10 cellular contexts compared by ENCODE assay signal in genomic region chr17:42846594-42847280, GRCh38. TPM values are rescaled to one million over a fixed set of nuclear protein-coding genes. Genes with fewer than 3 reads are reported as not detected.
A peak's percentile ranks its signal among the peaks of the same experiment; 100 is the strongest.
DNase-seq lines count a peak whose midpoint lies in the region; ATAC-seq and TF ChIP-seq lines count a peak whose summit lies in the region.
"Had no signal": no experiment of that assay in that cellular context is flagged by ENCODE, and none has a peak within 500 bp of the region (broad histone marks: within the 10 kb centered on the region; RNA-seq: fewer than 3 reads in every experiment).

No MANE protein-coding gene starts in this region.

- peaks cover 11% of the 10 kb centered on the region for H3K4me1 Mint-ChIP-seq in activated CD8-positive, alpha-beta T cell treated with anti-CD3 and anti-CD28 coated beads, Interleukin-2, amount 10 ng/mL, durations not matched to agents 7 days and 5 days (ENCODE audit: low read depth)

- no peak for TF ChIP-seq POLR2A in gastroesophageal sphincter (IDR thresholded peaks at IDR 0.05)

- H3K27me3 ChIP-seq in GM23248 (replicated peaks; ENCODE audit: insufficient read depth): 0 out of 2 replicates have a peak, but pooled peaks cover 3% of the 10 kb centered on the region
- H3K27me3 ChIP-seq in gastroesophageal sphincter: no peaks in the 10 kb centered on the region
- H3K27me3 ChIP-seq in smooth muscle cell (ENCODE audit: low read depth): no peaks in the 10 kb centered on the region
- H3K27me3 ChIP-seq: right lobe of liver had no signal

- H3K36me3 Mint-ChIP-seq in activated CD8-positive, alpha-beta T cell treated with anti-CD3 and anti-CD28 coated beads, Interleukin-2, amount 10 ng/mL, durations not matched to agents 7 days and 5 days (ENCODE audit: low read depth): peaks cover 28% of the 10 kb centered on the region

- H3F3A ChIP-seq in GM23248 (ENCODE audit: insufficient read depth): peaks cover 28% of the 10 kb centered on the region
- peaks cover 5% of the 10 kb centered on the region for H3F3A ChIP-seq in smooth muscle cell (ENCODE audit: low read depth)

- H3K9me3 ChIP-seq in GM23248 (ENCODE audit: low read depth) (no peaks in the 10 kb centered on the region), gastroesophageal sphincter (no peaks in the 10 kb centered on the region), smooth muscle cell (replicated peaks; ENCODE audit: low read depth) (no peaks in the 10 kb centered on the region)
- H3K9me3 ChIP-seq: right lobe of liver had no signal

- no peaks in the 10 kb centered on the region for H3K9me3 Mint-ChIP-seq in activated CD8-positive, alpha-beta T cell treated with anti-CD3 and anti-CD28 coated beads, Interleukin-2, amount 10 ng/mL, durations not matched to agents 7 days and 5 days (ENCODE audit: insufficient read depth)

- no peak for ATAC-seq in activated CD8-positive, alpha-beta T cell treated with anti-CD3 and anti-CD28 coated beads, Interleukin-2, amount 10 ng/mL, durations not matched to agents 7 days and 5 days
- ATAC-seq in gastroesophageal sphincter (peak; percentile 56), HG03045 (IDR thresholded peaks at IDR 0.05; ENCODE audit: unreplicated experiment) (no peak)

- TF ChIP-seq CTCF in gastroesophageal sphincter (IDR thresholded peaks at IDR 0.05): no peak
- TF ChIP-seq CTCF in smooth muscle cell (IDR thresholded peaks at IDR 0.05; ENCODE audit: borderline replicate concordance, insufficient read depth, poor library complexity, severe bottlenecking): no peak

- peak overlapping the region; percentile 29 for H3K27ac Mint-ChIP-seq in activated CD8-positive, alpha-beta T cell treated with anti-CD3 and anti-CD28 coated beads, Interleukin-2, amount 10 ng/mL, durations not matched to agents 7 days and 5 days

- H3K36me3 ChIP-seq in GM23248 (ENCODE audit: low read depth) (peaks cover 13% of the 10 kb centered on the region), gastroesophageal sphincter (peaks cover 0 to 43% of the 10 kb centered on the region in 2 donors), smooth muscle cell (ENCODE audit: low read depth) (peaks cover 4% of the 10 kb centered on the region)

- H3K4me2 ChIP-seq in GM23248 (ENCODE audit: unreplicated experiment) (peak overlapping the region; percentile 46), smooth muscle cell (no peak overlapping the region)

- H3K27ac ChIP-seq in GM23248: peak overlapping the region; percentile 63
- H3K27ac ChIP-seq in gastroesophageal sphincter: peak overlapping the region in 3 of 4 donors; percentile 56 to 66 (median 59)
- peak overlapping the region; percentile 47 for H3K27ac ChIP-seq in smooth muscle cell (ENCODE audit: low read depth)
- H3K27ac ChIP-seq: right lobe of liver had no signal

- no peak overlapping the region for H3K4me3 Mint-ChIP-seq in activated CD8-positive, alpha-beta T cell treated with anti-CD3 and anti-CD28 coated beads, Interleukin-2, amount 10 ng/mL, durations not matched to agents 7 days and 5 days

- H3K4me1 ChIP-seq in GM23248 (ENCODE audit: insufficient read depth): peaks cover 13% of the 10 kb centered on the region
- H3K4me1 ChIP-seq in gastroesophageal sphincter: peaks cover 0 to 63% (median 13%) of the 10 kb centered on the region in 3 donors
- no peaks in the 10 kb centered on the region for H3K4me1 ChIP-seq in smooth muscle cell (ENCODE audit: low read depth)

- H4K20me1 ChIP-seq in GM23248 (ENCODE audit: insufficient read depth) (no peaks in the 10 kb centered on the region), smooth muscle cell (ENCODE audit: low read depth) (peaks cover 6% of the 10 kb centered on the region)

- H3K79me2 ChIP-seq in GM23248 (ENCODE audit: insufficient read depth): no peaks in the 10 kb centered on the region
- no peaks in the 10 kb centered on the region for H3K79me2 ChIP-seq in smooth muscle cell (ENCODE audit: low read depth)

- no peak overlapping the region for H3K4me3 ChIP-seq in GM23248
- no peak overlapping the region for H3K4me3 ChIP-seq in gastroesophageal sphincter
- H3K4me3 ChIP-seq in smooth muscle cell: no peak overlapping the region
- H3K4me3 ChIP-seq: right lobe of liver had no signal

- H2AFZ ChIP-seq in GM23248 (no peak overlapping the region), smooth muscle cell (ENCODE audit: low read depth) (no peak overlapping the region)

- in situ Hi-C loops in GM23248 (cut with MboI): no loop called here

- POLR2A ChIA-PET in activated CD8-positive, alpha-beta T cell treated with anti-CD3 and anti-CD28 coated beads, Interleukin-2, amount 10 ng/mL, durations not matched to agents 7 days and 5 days (lab: Charles Lee): interaction anchor here (0.6 kb wide), 1 partner anchor 1772 kb away, joined by 3 read pairs; no protein-coding TSS in a partner anchor

- CTCF ChIA-PET in activated CD8-positive, alpha-beta T cell treated with anti-CD3 and anti-CD28 coated beads, Interleukin-2, amount 10 ng/mL, durations not matched to agents 7 days and 5 days (lab: Charles Lee): no interaction called here

- TF ChIP-seq EP300 in gastroesophageal sphincter (IDR thresholded peaks at IDR 0.05): no peak

- 31 to 35% methylated on average over 8 to 9 of the region's 9 CpGs for WGBS in GM23248 (ENCODE audit: low coverage in 1 of 2, low lambda C conversion rate in 2 of 2, missing lambda C conversion rate in 2 of 2), 2 experiments
- 56 to 68% methylated on average over 5 to 8 of the region's 9 CpGs for WGBS in gastroesophageal sphincter (ENCODE audit: low coverage in 1 of 2), 2 donors
- WGBS in smooth muscle cell (ENCODE audit: low lambda C conversion rate): 71% methylated on average over 9 of the region's 9 CpGs

- DNase-seq in GM23248 (peak; percentile 85), smooth muscle cell (lab: John Stamatoyannopoulos, UW; ENCODE audit: unreplicated experiment) (no peak), NCI-H2196 treated with DMSO at 0.1 percent for 48 hours (lab: John Stamatoyannopoulos, UW; ENCODE audit: unreplicated experiment) (no peak), GM19238 (ENCODE audit: insufficient read length, low spot score) (no peak)
- DNase-seq in activated CD8-positive, alpha-beta T cell treated with anti-CD3 and anti-CD28 coated beads, Interleukin-2, amount 10 ng/mL, durations not matched to agents 7 days and 5 days: no peak
- DNase-seq: right lobe of liver, T-helper 1 cell had no signal

- H3K27me3 Mint-ChIP-seq in activated CD8-positive, alpha-beta T cell treated with anti-CD3 and anti-CD28 coated beads, Interleukin-2, amount 10 ng/mL, durations not matched to agents 7 days and 5 days (ENCODE audit: low read depth): no peaks in the 10 kb centered on the region

- H3K9ac ChIP-seq in GM23248 (peak overlapping the region; percentile 44), smooth muscle cell (ENCODE audit: low read depth) (no peak overlapping the region)

- H3K9me2 ChIP-seq in GM23248 (ENCODE audit: insufficient read depth): no peaks in the 10 kb centered on the region

RNA-seq across cellular contexts. Expression of gene AOC2, which starts 2.4 kb away (rescaled TPM):
- total RNA-seq in GM23248 (2014; rRNA removed; shearing (Covaris generic)): 0.13 and 0.22 TPM in 2 replicates
- polyA plus RNA-seq in GM23248 (2016; fragmentation: Nextera tagmentation; extraction: Ambion mirVana) (0.09 and 0.14 TPM in 2 replicates), smooth muscle cell (0.91 and 2.1 TPM in 2 replicates)
- total RNA-seq in activated CD8-positive, alpha-beta T cell treated with anti-CD3 and anti-CD28 coated beads, Interleukin-2, amount 10 ng/mL, durations not matched to agents 7 days and 5 days: 1 to 10 TPM; 2.0 to 2.1 TPM
- total RNA-seq in gastroesophageal sphincter (1 to 10 TPM in 3 of 4 donors, under 1 TPM in 1; 0.81 to 1.7 (median 1.4) TPM), smooth muscle cell (1.6 and 2.3 TPM in 2 replicates)

RNA-seq across cellular contexts. Expression of gene AOC3, which starts 4.3 kb away (rescaled TPM):
- total RNA-seq in GM23248 (2014; rRNA removed; shearing (Covaris generic)): 0.13 TPM in 1 of 2 replicates, not detected in the other
- 0.05 TPM in 1 of 2 replicates, not detected in the other for polyA plus RNA-seq in GM23248 (2016; fragmentation: Nextera tagmentation; extraction: Ambion mirVana)
- total RNA-seq in activated CD8-positive, alpha-beta T cell treated with anti-CD3 and anti-CD28 coated beads, Interleukin-2, amount 10 ng/mL, durations not matched to agents 7 days and 5 days: 1 to 10 TPM; 1.0 to 1.4 TPM
- 100 to 1,000 TPM in 2 of 4 donors, 10 to 100 TPM in 2; 48.3 to 196 (median 108) TPM for total RNA-seq in gastroesophageal sphincter
- 0.63 and 0.90 TPM in 2 replicates for total RNA-seq in smooth muscle cell
- polyA plus RNA-seq in smooth muscle cell: 0.65 and 1.5 TPM in 2 replicates

RNA-seq across cellular contexts. Expression of gene PSME3, which starts 13.5 kb away (rescaled TPM):
- 88.1 and 104 TPM in 2 replicates for total RNA-seq in GM23248 (2014; rRNA removed; shearing (Covaris generic))
- polyA plus RNA-seq in GM23248 (2016; fragmentation: Nextera tagmentation; extraction: Ambion mirVana): 170 and 176 TPM in 2 replicates
- 100 to 1,000 TPM; 141 to 145 TPM for total RNA-seq in activated CD8-positive, alpha-beta T cell treated with anti-CD3 and anti-CD28 coated beads, Interleukin-2, amount 10 ng/mL, durations not matched to agents 7 days and 5 days
- total RNA-seq in gastroesophageal sphincter: 100 to 1,000 TPM in 1 of 4 donors, 10 to 100 TPM in 3; 60.7 to 109 (median 82.0) TPM
- 56.5 and 67.1 TPM in 2 replicates for total RNA-seq in smooth muscle cell
- polyA plus RNA-seq in smooth muscle cell: 85.3 and 87.0 TPM in 2 replicates

RNA-seq across cellular contexts. Expression of gene BECN1, which starts 22.7 kb away (rescaled TPM):
- total RNA-seq in GM23248 (2014; rRNA removed; shearing (Covaris generic)): 134 and 191 TPM in 2 replicates
- 105 and 117 TPM in 2 replicates for polyA plus RNA-seq in GM23248 (2016; fragmentation: Nextera tagmentation; extraction: Ambion mirVana)
- total RNA-seq in activated CD8-positive, alpha-beta T cell treated with anti-CD3 and anti-CD28 coated beads, Interleukin-2, amount 10 ng/mL, durations not matched to agents 7 days and 5 days: 10 to 100 TPM; 86.7 to 89.7 TPM
- total RNA-seq in gastroesophageal sphincter: 100 to 1,000 TPM; 143 to 185 (median 155) TPM
- total RNA-seq in smooth muscle cell: 57.5 and 66.5 TPM in 2 replicates
- 54.8 and 61.9 TPM in 2 replicates for polyA plus RNA-seq in smooth muscle cell

RNA-seq across cellular contexts. Expression of gene CNTD1, which starts 48.1 kb away (rescaled TPM):
- total RNA-seq in GM23248 (2014; rRNA removed; shearing (Covaris generic)): not detected in 2 replicates
- polyA plus RNA-seq in GM23248 (2016; fragmentation: Nextera tagmentation; extraction: Ambion mirVana) (0.14 and 0.71 TPM in 2 replicates), smooth muscle cell (0.17 and 0.71 TPM in 2 replicates)
- not detected for total RNA-seq in activated CD8-positive, alpha-beta T cell treated with anti-CD3 and anti-CD28 coated beads, Interleukin-2, amount 10 ng/mL, durations not matched to agents 7 days and 5 days
- total RNA-seq in gastroesophageal sphincter (under 1 TPM in 3 of 4 donors, not detected in 1; 0.20 to 0.93 (median 0.78) TPM), smooth muscle cell (not detected in 2 replicates)
- total RNA-seq: activated CD8-positive, alpha-beta memory T cell treated with anti-CD3 and anti-CD28 coated beads for 36 hours had no signal

Comparison
In these comparisons a context has a peak if more than half of its experiments do, and no peak if none do; other contexts are left out.
1. RNA of gene AOC3, which starts 4.3 kb away (total RNA-seq): 48.3 to 196 TPM in gastroesophageal sphincter; 1.0 to 1.4 TPM in activated CD8-positive, alpha-beta T cell treated with anti-CD3 and anti-CD28 coated beads, Interleukin-2, amount 10 ng/mL, durations not matched to agents 7 days and 5 days, 0.63 to 0.90 TPM in smooth muscle cell and 0.13 TPM in GM23248; every median in the first group is over 10 times any median in the second.
2. Peak in every context shown above with its lines, with median percentiles within 50 percentile points of each other: H3K27ac ChIP-seq.